In the genomic region with DNA sequence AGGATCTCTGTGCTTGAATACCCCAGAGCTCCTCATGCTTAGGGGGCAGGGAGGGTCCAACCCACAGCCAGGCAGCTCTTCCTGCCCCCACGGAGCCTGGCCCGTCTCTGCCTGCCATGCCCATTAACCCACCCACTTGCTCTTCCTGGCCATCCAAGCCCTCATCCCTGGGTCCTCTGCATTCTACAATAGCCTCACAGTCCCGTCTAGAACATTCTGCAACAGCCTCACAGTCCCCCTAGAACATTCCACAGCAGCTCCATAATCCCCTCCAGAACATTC, we compare ENCODE assay signal across 26 cellular contexts. TPM values are rescaled to one million over a fixed set of nuclear protein-coding genes. Genes with fewer than 3 reads are reported as not detected.
"Had no signal": no experiment of that assay in that cellular context is flagged by ENCODE, and none has a peak within 500 bp of the region (broad histone marks: within the 10 kb centered on the region; RNA-seq: fewer than 3 reads in every experiment).

No MANE protein-coding gene starts in this region.

- H3K4me3 ChIP-seq: colonic mucosa, dorsolateral prefrontal cortex, smooth muscle cell, thyroid gland had no signal

- H3K36me3 ChIP-seq: colonic mucosa, thyroid gland had no signal

- DNase-seq: activated B cell treated with CpG ODN at 0.5 μM for 24 hours; activated CD4-positive, alpha-beta memory T cell treated with anti-CD3 and anti-CD28 coated beads for 36 hours; activated CD4-positive, alpha-beta T cell treated with anti-CD3 and anti-CD28 coated beads for 36 hours; activated CD8-positive, alpha-beta memory T cell treated with anti-CD3 and anti-CD28 coated beads, Interleukin-2, amount 10 ng/mL, durations not matched to agents 7 days and 5 days; activated gamma-delta T cell; activated naive CD8-positive, alpha-beta T cell treated with anti-CD3 and anti-CD28 coated beads for 36 hours; activated T-cell treated with anti-CD3 and anti-CD28 coated beads for 4 hours; colonic mucosa; effector memory CD8-positive, alpha-beta T cell; foreskin melanocyte; left ventricle myocardium superior; mammary epithelial cell; midbrain; stimulated activated CD4-positive, alpha-beta T cell treated with anti-CD3 and anti-CD28 coated beads, Interleukin-15, amount 100 ng/mL, for 24 hours; stimulated activated naive B cell treated with anti-CD40 and anti-IgM and Interleukin-4, amounts not matched to agents 10 μg/mL and 1 μg/mL and 100 μg/mL, for 72 hours; thyroid gland had no signal

- H3K9me3 Mint-ChIP-seq: activated naive CD8-positive, alpha-beta T cell treated with anti-CD3 and anti-CD28 coated beads for 36 hours; activated T-helper 1 cell treated with anti-CD3 and anti-CD28 coated beads, Interleukin-12 subunit alpha, Interleukin-12 subunit beta, Interleukin-2, Interleukin-4 antibody, amounts not matched to agents 30 ng/mL and 10 ng/mL and 1 ng/mL, durations not matched to agents 14 hours and 24 hours and 36 hours; effector memory CD8-positive, alpha-beta T cell; T-helper 1 cell treated with Interleukin-12 subunit alpha and Interleukin-12 subunit beta and Interleukin-4 antibody, amounts not matched to agents 30 μg/mL and 1 μg/mL, for 36 hours had no signal

- H3K27me3 ChIP-seq: colonic mucosa, dorsolateral prefrontal cortex, thyroid gland had no signal

- H3K4me1 ChIP-seq: colonic mucosa had no signal

- H3K4me3 Mint-ChIP-seq: activated B cell treated with CpG ODN at 0.5 μM for 24 hours; activated CD4-positive, alpha-beta memory T cell treated with anti-CD3 and anti-CD28 coated beads for 36 hours; activated CD4-positive, alpha-beta T cell treated with anti-CD3 and anti-CD28 coated beads for 36 hours; activated CD8-positive, alpha-beta memory T cell treated with anti-CD3 and anti-CD28 coated beads, Interleukin-2, amount 10 ng/mL, durations not matched to agents 7 days and 5 days; activated naive CD8-positive, alpha-beta T cell treated with anti-CD3 and anti-CD28 coated beads for 36 hours; activated T-helper 1 cell treated with anti-CD3 and anti-CD28 coated beads, Interleukin-12 subunit alpha, Interleukin-12 subunit beta, Interleukin-2, Interleukin-4 antibody, amounts not matched to agents 30 ng/mL and 10 ng/mL and 1 ng/mL, durations not matched to agents 14 hours and 24 hours and 36 hours; effector memory CD8-positive, alpha-beta T cell; stimulated activated naive B cell treated with anti-CD40 and anti-IgM and Interleukin-4, amounts not matched to agents 10 μg/mL and 1 μg/mL and 100 μg/mL, for 72 hours; T-helper 1 cell treated with Interleukin-12 subunit alpha and Interleukin-12 subunit beta and Interleukin-4 antibody, amounts not matched to agents 30 μg/mL and 1 μg/mL, for 36 hours had no signal

- ATAC-seq: activated CD4-positive, alpha-beta T cell treated with anti-CD3 and anti-CD28 coated beads for 36 hours; effector memory CD8-positive, alpha-beta T cell; esophagus mucosa; left ventricle myocardium superior; sciatic nerve; stimulated activated naive B cell treated with anti-CD40 and anti-IgM and Interleukin-4, amounts not matched to agents 10 μg/mL and 1 μg/mL and 100 μg/mL, for 72 hours had no signal

- H3K9me3 ChIP-seq: colonic mucosa, thyroid gland had no signal

- H3K27ac ChIP-seq: colonic mucosa, dorsolateral prefrontal cortex, thyroid gland had no signal

- FAIRE-seq: astrocyte, endothelial cell of umbilical vein had no signal

- H3K4me2 ChIP-seq: smooth muscle cell had no signal

- H3K27me3 Mint-ChIP-seq: activated B cell treated with CpG ODN at 0.5 μM for 24 hours; activated naive CD8-positive, alpha-beta T cell treated with anti-CD3 and anti-CD28 coated beads for 36 hours; effector memory CD8-positive, alpha-beta T cell had no signal

- H3K27ac Mint-ChIP-seq: activated B cell treated with CpG ODN at 0.5 μM for 24 hours; activated CD4-positive, alpha-beta memory T cell treated with anti-CD3 and anti-CD28 coated beads for 36 hours; activated CD4-positive, alpha-beta T cell treated with anti-CD3 and anti-CD28 coated beads for 36 hours; activated CD8-positive, alpha-beta memory T cell treated with anti-CD3 and anti-CD28 coated beads, Interleukin-2, amount 10 ng/mL, durations not matched to agents 7 days and 5 days; activated naive CD8-positive, alpha-beta T cell treated with anti-CD3 and anti-CD28 coated beads for 36 hours; activated T-helper 1 cell treated with anti-CD3 and anti-CD28 coated beads, Interleukin-12 subunit alpha, Interleukin-12 subunit beta, Interleukin-2, Interleukin-4 antibody, amounts not matched to agents 30 ng/mL and 10 ng/mL and 1 ng/mL, durations not matched to agents 14 hours and 24 hours and 36 hours; stimulated activated naive B cell treated with anti-CD40 and anti-IgM and Interleukin-4, amounts not matched to agents 10 μg/mL and 1 μg/mL and 100 μg/mL, for 72 hours; T-helper 1 cell treated with Interleukin-12 subunit alpha and Interleukin-12 subunit beta and Interleukin-4 antibody, amounts not matched to agents 30 μg/mL and 1 μg/mL, for 36 hours had no signal

- H3K36me3 Mint-ChIP-seq: activated CD4-positive, alpha-beta memory T cell treated with anti-CD3 and anti-CD28 coated beads for 36 hours; activated CD8-positive, alpha-beta memory T cell treated with anti-CD3 and anti-CD28 coated beads, Interleukin-2, amount 10 ng/mL, durations not matched to agents 7 days and 5 days had no signal

- H3K4me1 Mint-ChIP-seq: activated B cell treated with CpG ODN at 0.5 μM for 24 hours; activated CD8-positive, alpha-beta memory T cell treated with anti-CD3 and anti-CD28 coated beads, Interleukin-2, amount 10 ng/mL, durations not matched to agents 7 days and 5 days had no signal

RNA-seq across cellular contexts. Expression of a gene that starts 15.1 kb away (rescaled TPM):
- total RNA-seq: astrocyte, endothelial cell of umbilical vein, esophagus mucosa, mammary epithelial cell, renal cortical epithelial cell, smooth muscle cell had no signal
- polyA plus RNA-seq: endothelial cell of umbilical vein, mammary epithelial cell, neural cell, smooth muscle cell had no signal

RNA-seq across cellular contexts. Expression of a gene that starts 15.2 kb away (rescaled TPM):
- total RNA-seq: astrocyte, endothelial cell of umbilical vein, mammary epithelial cell, smooth muscle cell had no signal
- polyA plus RNA-seq: endothelial cell of umbilical vein, mammary epithelial cell, neural cell, smooth muscle cell had no signal

RNA-seq across cellular contexts. Expression of a gene that starts 46.5 kb away (rescaled TPM):
- total RNA-seq: astrocyte, endothelial cell of umbilical vein, mammary epithelial cell, renal cortical epithelial cell, smooth muscle cell had no signal
- polyA plus RNA-seq: endothelial cell of umbilical vein, neural cell had no signal
